Comparison of ENCODE assay signal across 1 cellular context in the genomic region with DNA sequence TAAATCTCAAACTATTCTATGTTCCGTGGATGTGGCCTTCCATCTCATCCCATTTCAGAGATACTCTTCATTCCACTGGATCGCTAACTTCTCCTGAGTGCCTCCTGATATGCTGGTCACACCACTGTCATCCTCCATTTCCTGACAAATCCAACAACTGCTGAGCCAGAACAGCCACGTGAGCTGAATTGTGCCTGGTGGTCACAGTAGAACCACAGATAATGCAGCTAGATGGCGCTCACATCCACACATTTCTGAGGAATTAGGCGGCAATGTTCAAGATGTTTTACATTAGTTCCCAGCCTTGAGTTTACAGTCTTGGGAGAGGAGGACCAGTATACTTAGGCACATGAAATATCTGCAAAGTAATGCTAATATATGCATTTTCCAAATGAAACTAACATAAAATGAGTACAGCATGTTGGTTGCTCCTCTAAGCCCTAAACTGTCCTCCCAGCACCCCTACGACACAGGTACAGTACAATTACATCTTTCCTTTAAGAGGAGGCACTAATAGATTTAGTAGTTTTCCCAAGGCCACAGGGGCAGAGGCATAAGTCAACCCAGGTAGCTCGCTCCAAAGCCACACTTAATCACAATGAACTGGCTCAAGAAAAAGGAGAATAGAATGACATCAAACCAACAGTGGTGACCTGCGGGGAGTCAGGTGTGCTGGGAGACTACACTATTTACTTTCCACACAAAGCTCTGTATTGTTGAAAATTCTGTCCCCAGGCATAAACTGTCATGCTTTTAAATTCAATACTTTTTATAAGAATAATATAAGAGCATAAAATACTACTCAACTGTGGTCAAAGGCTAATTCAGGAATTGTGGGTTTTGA.
TF ChIP-seq lines count a peak whose summit lies in the region.

No MANE protein-coding gene starts in this region.

TF ChIP-seq in SK-N-SH, 30 proteins besides CTCF, POLR2A, EP300 and RAD21 (continued from another document):
- TF ChIP-seq, protein P1, sequence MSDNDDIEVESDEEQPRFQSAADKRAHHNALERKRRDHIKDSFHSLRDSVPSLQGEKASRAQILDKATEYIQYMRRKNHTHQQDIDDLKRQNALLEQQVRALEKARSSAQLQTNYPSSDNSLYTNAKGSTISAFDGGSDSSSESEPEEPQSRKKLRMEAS (IDR thresholded peaks at IDR 0.05; ENCODE audit: low read depth), result peak; percentile 95
- no peak for TF ChIP-seq TEAD4 (IDR thresholded peaks at IDR 0.05; ENCODE audit: borderline replicate concordance, insufficient read depth)
- TF ChIP-seq RCOR1 (IDR thresholded peaks at IDR 0.05; ENCODE audit: low read length), result peak; percentile 57; the same call in 1 of the 2 replicates
- TF ChIP-seq, protein P2, sequence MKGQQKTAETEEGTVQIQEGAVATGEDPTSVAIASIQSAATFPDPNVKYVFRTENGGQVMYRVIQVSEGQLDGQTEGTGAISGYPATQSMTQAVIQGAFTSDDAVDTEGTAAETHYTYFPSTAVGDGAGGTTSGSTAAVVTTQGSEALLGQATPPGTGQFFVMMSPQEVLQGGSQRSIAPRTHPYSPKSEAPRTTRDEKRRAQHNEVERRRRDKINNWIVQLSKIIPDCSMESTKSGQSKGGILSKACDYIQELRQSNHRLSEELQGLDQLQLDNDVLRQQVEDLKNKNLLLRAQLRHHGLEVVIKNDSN (IDR thresholded peaks at IDR 0.05; ENCODE audit: borderline replicate concordance, low read depth), result peak; percentile 80; the same call in 1 of the 2 replicates
- no peak for TF ChIP-seq RXRA (IDR thresholded peaks at IDR 0.05; ENCODE audit: borderline replicate concordance, low read depth)
- TF ChIP-seq, protein P3, sequence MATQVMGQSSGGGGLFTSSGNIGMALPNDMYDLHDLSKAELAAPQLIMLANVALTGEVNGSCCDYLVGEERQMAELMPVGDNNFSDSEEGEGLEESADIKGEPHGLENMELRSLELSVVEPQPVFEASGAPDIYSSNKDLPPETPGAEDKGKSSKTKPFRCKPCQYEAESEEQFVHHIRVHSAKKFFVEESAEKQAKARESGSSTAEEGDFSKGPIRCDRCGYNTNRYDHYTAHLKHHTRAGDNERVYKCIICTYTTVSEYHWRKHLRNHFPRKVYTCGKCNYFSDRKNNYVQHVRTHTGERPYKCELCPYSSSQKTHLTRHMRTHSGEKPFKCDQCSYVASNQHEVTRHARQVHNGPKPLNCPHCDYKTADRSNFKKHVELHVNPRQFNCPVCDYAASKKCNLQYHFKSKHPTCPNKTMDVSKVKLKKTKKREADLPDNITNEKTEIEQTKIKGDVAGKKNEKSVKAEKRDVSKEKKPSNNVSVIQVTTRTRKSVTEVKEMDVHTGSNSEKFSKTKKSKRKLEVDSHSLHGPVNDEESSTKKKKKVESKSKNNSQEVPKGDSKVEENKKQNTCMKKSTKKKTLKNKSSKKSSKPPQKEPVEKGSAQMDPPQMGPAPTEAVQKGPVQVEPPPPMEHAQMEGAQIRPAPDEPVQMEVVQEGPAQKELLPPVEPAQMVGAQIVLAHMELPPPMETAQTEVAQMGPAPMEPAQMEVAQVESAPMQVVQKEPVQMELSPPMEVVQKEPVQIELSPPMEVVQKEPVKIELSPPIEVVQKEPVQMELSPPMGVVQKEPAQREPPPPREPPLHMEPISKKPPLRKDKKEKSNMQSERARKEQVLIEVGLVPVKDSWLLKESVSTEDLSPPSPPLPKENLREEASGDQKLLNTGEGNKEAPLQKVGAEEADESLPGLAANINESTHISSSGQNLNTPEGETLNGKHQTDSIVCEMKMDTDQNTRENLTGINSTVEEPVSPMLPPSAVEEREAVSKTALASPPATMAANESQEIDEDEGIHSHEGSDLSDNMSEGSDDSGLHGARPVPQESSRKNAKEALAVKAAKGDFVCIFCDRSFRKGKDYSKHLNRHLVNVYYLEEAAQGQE (IDR thresholded peaks at IDR 0.05; ENCODE audit: low read depth, low read length), result no peak; the same call in 1 of the 2 replicates
- TF ChIP-seq FOXM1 (IDR thresholded peaks at IDR 0.05; ENCODE audit: low read depth), result no peak
- TF ChIP-seq MXI1 (IDR thresholded peaks at IDR 0.05; ENCODE audit: low read depth, low read length), result peak; percentile 94
- TF ChIP-seq NRF1 (IDR thresholded peaks at IDR 0.05; ENCODE audit: low read depth, low read length), result no peak
- no peak for TF ChIP-seq GABPA (IDR thresholded peaks at IDR 0.05; ENCODE audit: low read depth)
- TF ChIP-seq MEF2A (IDR thresholded peaks at IDR 0.05; ENCODE audit: borderline replicate concordance, low read depth), result no peak
- peak; percentile 87 for TF ChIP-seq TCF12 (IDR thresholded peaks at IDR 0.05)
- no peak for TF ChIP-seq JUND (IDR thresholded peaks at IDR 0.05)
- TF ChIP-seq, protein P4, sequence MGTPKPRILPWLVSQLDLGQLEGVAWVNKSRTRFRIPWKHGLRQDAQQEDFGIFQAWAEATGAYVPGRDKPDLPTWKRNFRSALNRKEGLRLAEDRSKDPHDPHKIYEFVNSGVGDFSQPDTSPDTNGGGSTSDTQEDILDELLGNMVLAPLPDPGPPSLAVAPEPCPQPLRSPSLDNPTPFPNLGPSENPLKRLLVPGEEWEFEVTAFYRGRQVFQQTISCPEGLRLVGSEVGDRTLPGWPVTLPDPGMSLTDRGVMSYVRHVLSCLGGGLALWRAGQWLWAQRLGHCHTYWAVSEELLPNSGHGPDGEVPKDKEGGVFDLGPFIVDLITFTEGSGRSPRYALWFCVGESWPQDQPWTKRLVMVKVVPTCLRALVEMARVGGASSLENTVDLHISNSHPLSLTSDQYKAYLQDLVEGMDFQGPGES (IDR thresholded peaks at IDR 0.05; ENCODE audit: low read depth, low read length), result no peak
- TF ChIP-seq ELF1 (IDR thresholded peaks at IDR 0.05), result no peak
- peak; percentile 69 for TF ChIP-seq PBX3 (IDR thresholded peaks at IDR 0.05)
- TF ChIP-seq RFX5 (IDR thresholded peaks at IDR 0.05; ENCODE audit: low read length), result no peak
- peak; percentile 81 for TF ChIP-seq SMC3 (IDR thresholded peaks at IDR 0.05; ENCODE audit: low read depth, low read length)
- TF ChIP-seq TAF1 (IDR thresholded peaks at IDR 0.05; ENCODE audit: borderline replicate concordance, low read depth, low read length), result no peak
- no peak for TF ChIP-seq SIN3A (IDR thresholded peaks at IDR 0.05; ENCODE audit: borderline replicate concordance, low read depth, low read length)
- no peak for TF ChIP-seq EZH2phosphoT487 (IDR thresholded peaks at IDR 0.05; ENCODE audit: borderline replicate concordance, low read depth)
- no peak for TF ChIP-seq YY1 (IDR thresholded peaks at IDR 0.05; ENCODE audit: low read depth)
